8 cellular contexts compared by ENCODE assay signal in the genomic region with DNA sequence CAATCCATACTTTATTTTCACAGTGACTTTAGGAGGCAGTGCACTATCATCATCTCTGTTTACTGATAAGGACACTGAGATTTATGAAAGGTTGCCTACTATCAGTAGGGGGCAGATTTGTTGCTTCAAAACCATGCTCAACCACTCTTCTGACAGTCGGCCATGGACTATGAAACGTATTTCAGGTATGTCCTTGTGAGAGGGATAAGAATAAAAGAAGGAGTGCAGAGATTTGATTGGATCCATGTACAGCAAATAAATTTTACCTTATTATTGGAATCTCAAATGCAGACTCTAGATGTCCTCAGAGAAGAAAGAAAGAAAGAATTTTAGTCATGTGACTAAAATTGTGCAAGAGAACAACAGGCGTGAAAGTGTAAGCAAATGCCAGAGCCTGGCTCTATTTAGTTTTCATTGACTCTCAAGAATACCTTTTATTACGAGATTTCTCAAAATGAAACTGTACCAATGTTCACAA.
DNase-seq lines count a peak whose midpoint lies in the region; ATAC-seq and TF ChIP-seq lines count a peak whose summit lies in the region.

No MANE protein-coding gene starts in this region.

- H3K27ac Mint-ChIP-seq in activated naive CD4-positive, alpha-beta T cell treated with anti-CD3 and anti-CD28 coated beads for 36 hours: no peak overlapping the region
- H3K27ac Mint-ChIP-seq in activated naive CD4-positive, alpha-beta T cell treated with anti-CD3 and anti-CD28 coated beads, Interleukin-2, amount 10 ng/mL, durations not matched to agents 7 days and 5 days: no peak overlapping the region

- in situ Hi-C loops in mammary epithelial cell (cut with MboI; ENCODE audit: low sequenced_read_pairs in 2 of 2): no loop called here

- no peaks in the 10 kb centered on the region for H3K79me2 ChIP-seq in mammary epithelial cell (ENCODE audit: insufficient read depth, low read length)

- H3K4me3 Mint-ChIP-seq in activated naive CD4-positive, alpha-beta T cell treated with anti-CD3 and anti-CD28 coated beads for 36 hours: no peak overlapping the region
- no peak overlapping the region for H3K4me3 Mint-ChIP-seq in activated naive CD4-positive, alpha-beta T cell treated with anti-CD3 and anti-CD28 coated beads, Interleukin-2, amount 10 ng/mL, durations not matched to agents 7 days and 5 days

- intact Hi-C loops in activated naive CD4-positive, alpha-beta T cell treated with anti-CD3 and anti-CD28 coated beads for 36 hours (cut with micrococcal nuclease): loop anchor here (1.0 to 5.0 kb wide), 3 partner anchors 42 to 429 kb away; partner anchors contain the start of gene RASA1
- intact Hi-C loops in mammary epithelial cell (cut with micrococcal nuclease): loop anchor here (2.0 kb wide), 1 partner anchor 42 kb away; no protein-coding TSS in a partner anchor

- no peak overlapping the region for H3K27ac ChIP-seq in mammary epithelial cell (ENCODE audit: insufficient read depth, low read depth, low read length)

- no peaks in the 10 kb centered on the region for H3K27me3 ChIP-seq in mammary epithelial cell (ENCODE audit: insufficient read depth, low read length)

- no peaks in the 10 kb centered on the region for H3K36me3 ChIP-seq in mammary epithelial cell (ENCODE audit: insufficient read depth, low read length)

- peak; percentile 22 to 29 for TF ChIP-seq CTCF in mammary epithelial cell (conservative IDR thresholded peaks at IDR 0.05 in 1 of 2, IDR thresholded peaks at IDR 0.05 in 1 of 2; ENCODE audit: extremely low read depth in 1 of 2, insufficient read depth in 1 of 2, low read depth in 1 of 2, low read length in 2 of 2)

- no peaks in the 10 kb centered on the region for H3K9me3 ChIP-seq in mammary epithelial cell (replicated peaks; ENCODE audit: insufficient read depth, low read length)

- peaks cover 12% of the 10 kb centered on the region for H3K27me3 Mint-ChIP-seq in activated naive CD4-positive, alpha-beta T cell treated with anti-CD3 and anti-CD28 coated beads for 36 hours (ENCODE audit: low read depth)
- H3K27me3 Mint-ChIP-seq in activated naive CD4-positive, alpha-beta T cell treated with anti-CD3 and anti-CD28 coated beads, Interleukin-2, amount 10 ng/mL, durations not matched to agents 7 days and 5 days: peaks cover 29% of the 10 kb centered on the region

- no peak overlapping the region for H2AFZ ChIP-seq in mammary epithelial cell (ENCODE audit: low read depth, low read length)

- WGBS in mammary epithelial cell (ENCODE audit: low coverage, missing lambda C conversion rate): 55% methylated on average over 4 of the region's 4 CpGs

- H3K4me1 Mint-ChIP-seq in activated naive CD4-positive, alpha-beta T cell treated with anti-CD3 and anti-CD28 coated beads for 36 hours (ENCODE audit: low read depth): peaks cover 3% of the 10 kb centered on the region
- peaks cover 3% of the 10 kb centered on the region for H3K4me1 Mint-ChIP-seq in activated naive CD4-positive, alpha-beta T cell treated with anti-CD3 and anti-CD28 coated beads, Interleukin-2, amount 10 ng/mL, durations not matched to agents 7 days and 5 days

- no peak overlapping the region for H3K9ac ChIP-seq in mammary epithelial cell (ENCODE audit: insufficient read depth, low read length)

- H3K4me2 ChIP-seq in mammary epithelial cell (ENCODE audit: insufficient read depth, low read depth, low read length): no peak overlapping the region

- CTCF ChIA-PET in activated naive CD4-positive, alpha-beta T cell treated with anti-CD3 and anti-CD28 coated beads for 36 hours (lab: Charles Lee): interaction anchor here (0.8 to 1.7 kb wide), 3 partner anchors 15 to 429 kb away, joined by 3 to 5 read pairs (median 4); no protein-coding TSS in a partner anchor
- CTCF ChIA-PET in activated naive CD4-positive, alpha-beta T cell treated with anti-CD3 and anti-CD28 coated beads, Interleukin-2, amount 10 ng/mL, durations not matched to agents 7 days and 5 days (lab: Charles Lee): interaction anchor here (1.1 to 5.1 kb wide), 2 partner anchors 90 to 429 kb away, joined by 4 to 49 read pairs; no protein-coding TSS in a partner anchor
- CTCF ChIA-PET in mammary epithelial cell (lab: Charles Lee; ENCODE audit: low non-redundant PET): no interaction called here

- H4K20me1 ChIP-seq in mammary epithelial cell (ENCODE audit: insufficient read depth, low read length): no peaks in the 10 kb centered on the region

- dilution Hi-C loops in mammary epithelial cell (cut with HindIII; ENCODE audit: low sequenced_read_pairs): no loop called here

- DNase-seq in activated naive CD4-positive, alpha-beta T cell treated with anti-CD3 and anti-CD28 coated beads for 36 hours: peak; percentile 5
- no peak for DNase-seq in activated naive CD4-positive, alpha-beta T cell treated with anti-CD3 and anti-CD28 coated beads, Interleukin-2, amount 10 ng/mL, durations not matched to agents 7 days and 5 days
- DNase-seq in mammary epithelial cell: peak; percentile 3
- peak; percentile 47 for DNase-seq in renal cortical epithelial cell (ENCODE audit: low read depth)
- no peak for DNase-seq in stimulated activated naive CD4-positive, alpha-beta T cell treated with Interleukin-2 at 50 U/mL for 16 hours (lab: John Stamatoyannopoulos, UW)

- no peak overlapping the region for H3K4me3 ChIP-seq in mammary epithelial cell (replicated peaks in 1 of 3; ENCODE audit: insufficient read depth in 1 of 3, low read depth in 2 of 3, low read length in 3 of 3)

- ATAC-seq in HG03565 (IDR thresholded peaks at IDR 0.05; ENCODE audit: unreplicated experiment) (peak; percentile 54), GM18520 (IDR thresholded peaks at IDR 0.05; ENCODE audit: unreplicated experiment) (no peak), HG03457 (IDR thresholded peaks at IDR 0.05; ENCODE audit: unreplicated experiment) (no peak)

- no peaks in the 10 kb centered on the region for H3K36me3 Mint-ChIP-seq in activated naive CD4-positive, alpha-beta T cell treated with anti-CD3 and anti-CD28 coated beads for 36 hours (ENCODE audit: low read depth)
- no peaks in the 10 kb centered on the region for H3K36me3 Mint-ChIP-seq in activated naive CD4-positive, alpha-beta T cell treated with anti-CD3 and anti-CD28 coated beads, Interleukin-2, amount 10 ng/mL, durations not matched to agents 7 days and 5 days

- no TSS peak for BruUV-seq in mammary epithelial cell (replicated peaks; lab: Mats Ljungman, UMichigan)

- no peaks in the 10 kb centered on the region for H3K9me3 Mint-ChIP-seq in activated naive CD4-positive, alpha-beta T cell treated with anti-CD3 and anti-CD28 coated beads for 36 hours
- no peaks in the 10 kb centered on the region for H3K9me3 Mint-ChIP-seq in activated naive CD4-positive, alpha-beta T cell treated with anti-CD3 and anti-CD28 coated beads, Interleukin-2, amount 10 ng/mL, durations not matched to agents 7 days and 5 days

- no peaks in the 10 kb centered on the region for H3K4me1 ChIP-seq in mammary epithelial cell (ENCODE audit: insufficient read depth, low read length)

Comparison
In these comparisons a context has a peak if more than half of its experiments do, and no peak if none do; other contexts are left out.
1. DNase-seq: peak in activated naive CD4-positive, alpha-beta T cell treated with anti-CD3 and anti-CD28 coated beads for 36 hours (single experiment), mammary epithelial cell (single experiment) and renal cortical epithelial cell (single experiment); none in activated naive CD4-positive, alpha-beta T cell treated with anti-CD3 and anti-CD28 coated beads, Interleukin-2, amount 10 ng/mL, durations not matched to agents 7 days and 5 days (single experiment) and stimulated activated naive CD4-positive, alpha-beta T cell treated with Interleukin-2 at 50 U/mL for 16 hours (single experiment).